16 cellular contexts compared by ENCODE assay signal in genomic region chr2:99420031-99420430, GRCh38.
A peak's percentile ranks its signal among the peaks of the same experiment; 100 is the strongest.
DNase-seq lines count a peak whose midpoint lies in the region; ATAC-seq, FAIRE-seq and TF ChIP-seq lines count a peak whose summit lies in the region.
"Had no signal": no experiment of that assay in that cellular context is flagged by ENCODE, and none has a peak within 500 bp of the region (broad histone marks: within the 10 kb centered on the region; RNA-seq: fewer than 3 reads in every experiment).

No MANE protein-coding gene starts in this region.

- intact Hi-C loops in aorta (cut with DNase I), result no loop called here

- H3K4me1 ChIP-seq in A549 (peaks cover 18% of the 10 kb centered on the region), aorta (ENCODE audit: control insufficient read depth in 1 of 2, insufficient read depth in 2 of 2, low read length in 2 of 2) (peaks cover 4 to 6% of the 10 kb centered on the region in 2 donors)

- peak overlapping the region; percentile 34; the same call in 1 of the 3 replicates for H3K4me2 ChIP-seq in A549

- WGBS in A549 (ENCODE audit: missing lambda C conversion rate), result 31% methylated on average over 1 of the region's 1 CpG
- 15 to 17% methylated on average over 1 of the region's 1 CpG for WGBS in aorta, 2 donors

- POLR2A ChIA-PET in A549 (lab: Yijun Ruan, JAX), result no interaction called here

- CTCF ChIA-PET in A549 (lab: Yijun Ruan, JAX), result interaction anchor here (1.4 to 2.2 kb wide), 3 partner anchors 8 to 70 kb away, joined by 6 to 8 read pairs (median 6); partner anchors contain the start of gene REV1

- no peaks in the 10 kb centered on the region for H3K27me3 ChIP-seq in aorta (ENCODE audit: control insufficient read depth in 1 of 2, insufficient read depth in 2 of 2, low read length in 1 of 2)
- H3K27me3 ChIP-seq: cardiac muscle cell, SJSA1, upper lobe of left lung had no signal

- peak overlapping the region in 1 of 2 experiments; percentile 65; a peak in 3 of 6 replicates for H3K27ac ChIP-seq in A549
- H3K27ac ChIP-seq in aorta (ENCODE audit: low read depth in 1 of 2, low read length in 2 of 2), result peak overlapping the region in 1 of 2 donors; percentile 31
- H3K27ac ChIP-seq: SJSA1, upper lobe of left lung had no signal

- TF ChIP-seq EP300 in A549 (IDR thresholded peaks at IDR 0.05), result no peak

- TF ChIP-seq POLR2A in A549 (IDR thresholded peaks at IDR 0.05; ENCODE audit: low read length), result no peak

- ATAC-seq in A549 (peak; percentile 64 to 72; a peak in 5 of 6 replicates), GM18909 (IDR thresholded peaks at IDR 0.05; ENCODE audit: poor library complexity, unreplicated experiment) (no peak), aorta (ENCODE audit: low FRiP score) (no peak)

- peaks cover 2 to 9% of the 10 kb centered on the region in 2 donors for H3K36me3 ChIP-seq in aorta (ENCODE audit: control insufficient read depth in 1 of 2, insufficient read depth in 2 of 2, low read length in 1 of 2)

- TF ChIP-seq CTCF in A549 (IDR thresholded peaks at IDR 0.05), result no peak

- H3K9me3 ChIP-seq in A549 (no peaks in the 10 kb centered on the region), aorta (ENCODE audit: control insufficient read depth, low read length) (no peaks in the 10 kb centered on the region)
- H3K9me3 ChIP-seq: SJSA1, upper lobe of left lung had no signal

- DNase-seq in A549 (ENCODE audit: low read depth in 1 of 2, low spot score in 1 of 2), result no peak
- peak; percentile 43 for DNase-seq in ELR (ENCODE audit: low read depth)
- peak; percentile 43 for DNase-seq in amniotic epithelial cell (ENCODE audit: low read depth)
- DNase-seq in kidney glomerular epithelial cell (lab: John Stamatoyannopoulos, UW), result peak; percentile 66
- no peak for DNase-seq in aorta
- no peak for DNase-seq in NOMO-1 (lab: John Stamatoyannopoulos, UW; ENCODE audit: unreplicated experiment in 2 of 2)
- DNase-seq in NCI-H524 (lab: John Stamatoyannopoulos, UW), result no peak
- DNase-seq: activated CD8-positive, alpha-beta memory T cell treated with anti-CD3 and anti-CD28 coated beads for 24 hours; activated gamma-delta T cell; NCI-H1092 treated with DMSO at 0.1 percent for 48 hours; stimulated activated CD4-positive, alpha-beta T cell treated with anti-CD3 and anti-CD28 coated beads, Interleukin-4, amount 100 ng/mL, for 4 hours; upper lobe of left lung had no signal

- no peak overlapping the region for H3K4me3 ChIP-seq in A549
- H3K4me3 ChIP-seq in aorta (ENCODE audit: low read length in 2 of 2), result no peak overlapping the region
- H3K4me3 ChIP-seq: cardiac muscle cell, SJSA1, upper lobe of left lung had no signal

- FAIRE-seq in A549 (lab: Jason Lieb, UNC), result no peak
- FAIRE-seq: frontal cortex had no signal

- no peak for TF ChIP-seq RAD21 in A549 (conservative IDR thresholded peaks at IDR 0.05 in 1 of 2, IDR thresholded peaks at IDR 0.05 in 1 of 2)

TF ChIP-seq in A549, 52 proteins besides CTCF, POLR2A, EP300 and RAD21:
- TF ChIP-seq EHMT2 (IDR thresholded peaks at IDR 0.05; ENCODE audit: low read depth), result no peak

Comparison
In these comparisons a context has a peak if more than half of its experiments do, and no peak if none do; other contexts are left out.
1. ATAC-seq: peak in A549 (2 of 2); none in GM18909 (single experiment) and aorta (single experiment).
2. DNase-seq: peak in ELR (single experiment), amniotic epithelial cell (single experiment) and kidney glomerular epithelial cell (single experiment); none in A549 (0 of 2), aorta (0 of 2), NOMO-1 (0 of 2) and NCI-H524 (0 of 2).